ENCODE assay signal across 28 cellular contexts in the genomic region with DNA sequence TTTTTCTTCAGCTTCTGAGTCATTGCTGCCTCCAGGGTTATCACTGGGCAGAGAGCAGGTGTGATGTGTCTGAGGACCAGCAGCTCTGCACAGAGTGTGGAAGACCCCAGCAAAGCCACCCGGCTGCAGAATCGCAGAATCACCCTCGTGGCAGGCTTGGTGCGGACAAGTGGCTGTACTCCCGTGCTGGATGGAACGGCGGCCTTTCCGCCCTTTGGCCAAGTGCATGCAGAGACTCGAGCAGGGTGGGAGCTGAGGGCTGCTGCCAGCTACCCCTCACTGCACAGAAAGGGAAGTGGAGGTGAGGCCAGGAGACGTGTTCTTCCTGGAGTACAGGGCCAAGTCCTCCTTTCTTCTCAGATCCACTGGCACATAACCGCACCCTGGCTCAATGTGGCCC.
"Had no signal": no experiment of that assay in that cellular context is flagged by ENCODE, and none has a peak within 500 bp of the region (broad histone marks: within the 10 kb centered on the region; RNA-seq: fewer than 3 reads in every experiment).

No MANE protein-coding gene starts in this region.

- H3K4me3 Mint-ChIP-seq: dendritic cell treated with granulocyte-macrophage colony-stimulating factor and Interleukin-4, amounts not matched to agents 40 ng/mL and 50 ng/mL, for 4 days; immature natural killer cell; memory B cell; natural killer cell; stimulated activated effector memory CD8-positive, alpha-beta T cell treated with anti-CD3 and anti-CD28 coated beads, Interleukin-12 subunit alpha, Interleukin-12 subunit beta, amount 100 ng/mL, for 72 hours had no signal

- H3K4me1 ChIP-seq: colonic mucosa, esophagus squamous epithelium, heart right ventricle, psoas muscle, sigmoid colon, stomach, thyroid gland had no signal

- ATAC-seq: heart right ventricle; left lobe of liver; natural killer cell; psoas muscle; right cardiac atrium; stimulated activated effector memory CD8-positive, alpha-beta T cell treated with anti-CD3 and anti-CD28 coated beads, Interleukin-12 subunit alpha, Interleukin-12 subunit beta, amount 100 ng/mL, for 72 hours had no signal

- DNase-seq: colonic mucosa; effector memory CD4-positive, alpha-beta T cell; erythroblast; esophagus squamous epithelium; foreskin melanocyte; glutamatergic neuron; heart right ventricle; hippocampal formation; immature natural killer cell; natural killer cell; ovary; psoas muscle; right cardiac atrium; sigmoid colon; stimulated activated CD4-positive, alpha-beta T cell treated with anti-CD3 and anti-CD28 coated beads, Interleukin-2, amount 100 ng/mL, for 24 hours; stimulated activated CD4-positive, alpha-beta T cell treated with anti-CD3 and anti-CD28 coated beads, Interleukin-4, amount 100 ng/mL, for 24 hours; stimulated activated naive CD4-positive, alpha-beta T cell treated with Interleukin-2 at 50 U/mL for 16 hours; stomach; thyroid gland; trophoblast cell had no signal

- H3K27me3 Mint-ChIP-seq: dendritic cell treated with granulocyte-macrophage colony-stimulating factor and Interleukin-4, amounts not matched to agents 40 ng/mL and 50 ng/mL, for 4 days had no signal

- H3K9me3 Mint-ChIP-seq: dendritic cell treated with granulocyte-macrophage colony-stimulating factor and Interleukin-4, amounts not matched to agents 40 ng/mL and 50 ng/mL, for 4 days; natural killer cell; stimulated activated effector memory CD8-positive, alpha-beta T cell treated with anti-CD3 and anti-CD28 coated beads, Interleukin-12 subunit alpha, Interleukin-12 subunit beta, amount 100 ng/mL, for 72 hours had no signal

- H3K27ac Mint-ChIP-seq: dendritic cell treated with granulocyte-macrophage colony-stimulating factor and Interleukin-4, amounts not matched to agents 40 ng/mL and 50 ng/mL, for 4 days; immature natural killer cell; memory B cell; natural killer cell; stimulated activated effector memory CD8-positive, alpha-beta T cell treated with anti-CD3 and anti-CD28 coated beads, Interleukin-12 subunit alpha, Interleukin-12 subunit beta, amount 100 ng/mL, for 72 hours had no signal

- FAIRE-seq: endometrium, keratinocyte had no signal

- H3K9me3 ChIP-seq: colonic mucosa, esophagus squamous epithelium, neutrophil, ovary, psoas muscle, stomach, thyroid gland had no signal

- H3K27ac ChIP-seq: colonic mucosa, esophagus squamous epithelium, heart right ventricle, neutrophil, ovary, psoas muscle, sigmoid colon, stomach, thyroid gland had no signal

- H3K4me1 Mint-ChIP-seq: immature natural killer cell; memory B cell; natural killer cell; stimulated activated effector memory CD8-positive, alpha-beta T cell treated with anti-CD3 and anti-CD28 coated beads, Interleukin-12 subunit alpha, Interleukin-12 subunit beta, amount 100 ng/mL, for 72 hours had no signal

- H3K36me3 ChIP-seq: colonic mucosa, esophagus squamous epithelium, heart right ventricle, neutrophil, ovary, sigmoid colon, stomach, thyroid gland had no signal

- H3K4me3 ChIP-seq: colonic mucosa, esophagus squamous epithelium, heart right ventricle, lung, ovary, psoas muscle, sigmoid colon, stomach, thyroid gland had no signal

- H3K36me3 Mint-ChIP-seq: immature natural killer cell; natural killer cell; stimulated activated effector memory CD8-positive, alpha-beta T cell treated with anti-CD3 and anti-CD28 coated beads, Interleukin-12 subunit alpha, Interleukin-12 subunit beta, amount 100 ng/mL, for 72 hours had no signal
